Comparison of ENCODE assay signal across 1 cellular context in genomic region chr16:50302472-50303005, GRCh38.
TF ChIP-seq lines count a peak whose summit lies in the region.

No MANE protein-coding gene starts in this region.

TF ChIP-seq in A549, 52 proteins besides CTCF, POLR2A, EP300 and RAD21 (continued from another document):
- no peak for TF ChIP-seq MAZ (IDR thresholded peaks at IDR 0.05; ENCODE audit: borderline replicate concordance, low read depth, low read length)
- no peak for TF ChIP-seq CBX2 (IDR thresholded peaks at IDR 0.05; ENCODE audit: borderline replicate concordance, low read depth)
- no peak for TF ChIP-seq HDAC2 (IDR thresholded peaks at IDR 0.05)
- TF ChIP-seq RCOR1 (IDR thresholded peaks at IDR 0.05; ENCODE audit: low read depth, low read length): no peak
- no peak for TF ChIP-seq SREBF2 (IDR thresholded peaks at IDR 0.05)
- no peak for TF ChIP-seq PBX3 (IDR thresholded peaks at IDR 0.05)
- TF ChIP-seq ZNF302 (CRISPR knock-in tag; IDR thresholded peaks at IDR 0.05): no peak
- no peak for TF ChIP-seq REST (IDR thresholded peaks at IDR 0.05)
- TF ChIP-seq CHD4 (IDR thresholded peaks at IDR 0.05; ENCODE audit: borderline replicate concordance): no peak
- no peak for TF ChIP-seq EHMT2 (IDR thresholded peaks at IDR 0.05; ENCODE audit: low read depth)
- no peak for TF ChIP-seq SMC3 (IDR thresholded peaks at IDR 0.05)
